8 cellular contexts compared by ENCODE assay signal in genomic region chr16:72832640-72833039, GRCh38.
DNase-seq lines count a peak whose midpoint lies in the region; ATAC-seq, FAIRE-seq and TF ChIP-seq lines count a peak whose summit lies in the region.

No MANE protein-coding gene starts in this region.

- H3K23me2 ChIP-seq in H1 (ENCODE audit: low read depth, low read length), result no peaks in the 10 kb centered on the region

- FAIRE-seq in H1 (lab: Jason Lieb, UNC), result peak; percentile 39

- peak; percentile 92 to 93 for TF ChIP-seq RAD21 in H1 (IDR thresholded peaks at IDR 0.05 in 1 of 2, conservative IDR thresholded peaks at IDR 0.05 in 1 of 2; ENCODE audit: low read depth in 2 of 2, low read length in 2 of 2)

- H3K27me3 ChIP-seq in H1 (replicated peaks in 1 of 4; ENCODE audit: control insufficient read depth in 3 of 4, extremely low read depth in 1 of 4, insufficient read depth in 3 of 4, low read length in 3 of 4), result no peaks in the 10 kb centered on the region

- H3K23ac ChIP-seq in H1 (ENCODE audit: insufficient read length), result no peak overlapping the region

- no peaks in the 10 kb centered on the region for H3K9me3 Mint-ChIP-seq in activated CD8-positive, alpha-beta T cell treated with anti-CD3 and anti-CD28 coated beads, Interleukin-2, amount 10 ng/mL, durations not matched to agents 7 days and 5 days (ENCODE audit: insufficient read depth)

- H3K18ac ChIP-seq in H1 (ENCODE audit: extremely low read depth, low read length), result no peak overlapping the region

- H3K4me2 ChIP-seq in H1 (ENCODE audit: insufficient read depth in 1 of 2, low read depth in 2 of 2, low read length in 2 of 2), result no peak overlapping the region

- no peak overlapping the region for H3K14ac ChIP-seq in H1 (ENCODE audit: insufficient read length)

- H3K27ac ChIP-seq in H1 (ENCODE audit: low read depth, low read length), result no peak overlapping the region

- H4K91ac ChIP-seq in H1 (replicated peaks; ENCODE audit: insufficient read length, low read length), result no peak overlapping the region

- peaks cover 3% of the 10 kb centered on the region for H3K27me3 Mint-ChIP-seq in activated CD8-positive, alpha-beta T cell treated with anti-CD3 and anti-CD28 coated beads, Interleukin-2, amount 10 ng/mL, durations not matched to agents 7 days and 5 days (ENCODE audit: low read depth)

- no peak overlapping the region for H3K4ac ChIP-seq in H1 (replicated peaks; ENCODE audit: insufficient read length, low read depth, low read length)

- H2AFZ ChIP-seq in H1 (ENCODE audit: low read length), result no peak overlapping the region

- H3K4me1 Mint-ChIP-seq in activated CD8-positive, alpha-beta T cell treated with anti-CD3 and anti-CD28 coated beads, Interleukin-2, amount 10 ng/mL, durations not matched to agents 7 days and 5 days (ENCODE audit: low read depth), result peaks cover 32% of the 10 kb centered on the region

- H2BK12ac ChIP-seq in H1 (ENCODE audit: low read depth, low read length), result no peak overlapping the region

- H3K56ac ChIP-seq in H1 (replicated peaks; ENCODE audit: insufficient read length, low read depth, low read length), result no peak overlapping the region

- H4K8ac ChIP-seq in H1 (ENCODE audit: extremely low read depth, insufficient read depth, low read length), result no peak overlapping the region

- CTCF ChIA-PET in activated CD8-positive, alpha-beta T cell treated with anti-CD3 and anti-CD28 coated beads, Interleukin-2, amount 10 ng/mL, durations not matched to agents 7 days and 5 days (lab: Charles Lee), result interaction anchor here (0.6 to 4.3 kb wide), 66 partner anchors 8 to 1275 kb away, joined by 3 to 50 read pairs (median 4); partner anchors contain the start of gene ZFHX3
- CTCF ChIA-PET in H1 (lab: Charles Lee; ENCODE audit: partially characterized antibody), result interaction anchor here (0.5 to 20.6 kb wide), 90 partner anchors 8 to 1763 kb away, joined by 3 to 376 read pairs (median 4); no protein-coding TSS in a partner anchor

- intact Hi-C loops in mucosa of descending colon (cut with DNase I, micrococcal nuclease), result loop anchor here (5.0 to 10.0 kb wide), 3 partner anchors 222 to 365 kb away; no protein-coding TSS in a partner anchor

- H3K9ac ChIP-seq in H1 (replicated peaks in 1 of 4; ENCODE audit: extremely low read depth in 1 of 4, low read depth in 3 of 4, low read length in 3 of 4), result no peak overlapping the region

- POLR2A ChIA-PET in activated CD8-positive, alpha-beta T cell treated with anti-CD3 and anti-CD28 coated beads, Interleukin-2, amount 10 ng/mL, durations not matched to agents 7 days and 5 days (lab: Charles Lee), result interaction anchor here (0.6 kb wide), 1 partner anchor 45 kb away, joined by 3 read pairs; no protein-coding TSS in a partner anchor
- POLR2A ChIA-PET in H1 (lab: Charles Lee; ENCODE audit: partially characterized antibody), result no interaction called here

- H2BK5ac ChIP-seq in H1 (ENCODE audit: low read depth, low read length), result no peak overlapping the region

- H3K79me2 ChIP-seq in H1 (ENCODE audit: control insufficient read depth in 1 of 2, insufficient read depth in 2 of 2, low read length in 2 of 2), result no peaks in the 10 kb centered on the region

- H3K27ac Mint-ChIP-seq in activated CD8-positive, alpha-beta T cell treated with anti-CD3 and anti-CD28 coated beads, Interleukin-2, amount 10 ng/mL, durations not matched to agents 7 days and 5 days, result no peak overlapping the region

- TF ChIP-seq EP300 in H1 (IDR thresholded peaks at IDR 0.05; ENCODE audit: borderline replicate concordance in 1 of 2, low read depth in 2 of 2, low read length in 2 of 2), result no peak

- H4K20me1 ChIP-seq in H1 (replicated peaks in 1 of 2; ENCODE audit: control insufficient read depth in 1 of 2, insufficient read depth in 2 of 2, low read length in 2 of 2), result no peaks in the 10 kb centered on the region

- TF ChIP-seq POLR2A in H1 (IDR thresholded peaks at IDR 0.05; ENCODE audit: control extremely low read depth in 1 of 2, low read depth in 2 of 2, low read length in 2 of 2), result no peak

- DNase-seq in NCI-H82 (lab: John Stamatoyannopoulos, UW), result peak; percentile 82
- no peak for DNase-seq in NCI-H82 treated with DMSO at 0.1 percent for 48 hours (lab: John Stamatoyannopoulos, UW; ENCODE audit: unreplicated experiment)
- DNase-seq in NCI-H446 (lab: John Stamatoyannopoulos, UW), result peak; percentile 33 to 63
- peak; percentile 80 for DNase-seq in activated CD8-positive, alpha-beta T cell treated with anti-CD3 and anti-CD28 coated beads, Interleukin-2, amount 10 ng/mL, durations not matched to agents 7 days and 5 days
- peak in 1 of 2 experiments; percentile 98 for DNase-seq in H1 (ENCODE audit: low read depth in 1 of 2, low spot score in 2 of 2)
- DNase-seq in mucosa of descending colon, result peak; percentile 72 to 89 (median 88)
- DNase-seq in stimulated activated CD8-positive, alpha-beta memory T cell treated with anti-CD3 and anti-CD28 coated beads, Interleukin-4, amount 100 ng/mL, for 4 hours (ENCODE audit: low read depth in 2 of 2, low spot score in 1 of 2), result peak; percentile 27 to 37

- no peak overlapping the region for H4K5ac ChIP-seq in H1 (ENCODE audit: insufficient read length, low read depth, low read length)

- no peak overlapping the region for H2BK20ac ChIP-seq in H1 (ENCODE audit: low read length)

- H3K79me1 ChIP-seq in H1 (ENCODE audit: low read depth, low read length), result no peaks in the 10 kb centered on the region

- ATAC-seq in HG02798 (IDR thresholded peaks at IDR 0.05; ENCODE audit: poor library complexity, unreplicated experiment) (peak; percentile 87), mucosa of descending colon (peak; percentile 93)
- peak; percentile 85 for ATAC-seq in activated CD8-positive, alpha-beta T cell treated with anti-CD3 and anti-CD28 coated beads, Interleukin-2, amount 10 ng/mL, durations not matched to agents 7 days and 5 days

- no peak overlapping the region for H2AK5ac ChIP-seq in H1 (ENCODE audit: low read depth, low read length)

- TF ChIP-seq CTCF in H1 (IDR thresholded peaks at IDR 0.05; ENCODE audit: control extremely low read depth in 1 of 3, insufficient read depth in 1 of 3, low read depth in 1 of 3, low read length in 3 of 3) (peak; percentile 95 to 99 (median 97)), mucosa of descending colon (IDR thresholded peaks at IDR 0.05) (peak; percentile 96)

- H3K4me3 Mint-ChIP-seq in activated CD8-positive, alpha-beta T cell treated with anti-CD3 and anti-CD28 coated beads, Interleukin-2, amount 10 ng/mL, durations not matched to agents 7 days and 5 days, result no peak overlapping the region

- WGBS in H1 (ENCODE audit: extremely low coverage in 1 of 2, insufficient coverage in 1 of 2, insufficient read length in 1 of 2, insufficient replicate concordance in 2 of 2, low coverage in 1 of 2, low lambda C conversion rate in 2 of 2, missing lambda C conversion rate in 1 of 2), 2 experiments, result 24% methylated on average over 6 of the region's 6 CpGs; no CpG with 5 or more reads in 1 of the 2 experiments

- no peaks in the 10 kb centered on the region for H3K9me3 ChIP-seq in H1 (ENCODE audit: insufficient read depth in 2 of 2, low read depth in 1 of 2, low read length in 1 of 2)
- H3K9me3 ChIP-seq in mucosa of descending colon, result no peaks in the 10 kb centered on the region

- no peak overlapping the region for H3K4me3 ChIP-seq in H1 (ENCODE audit: extremely low read depth in 1 of 4, insufficient read depth in 2 of 4, low read depth in 3 of 4, low read length in 4 of 4)
- H3K4me3 ChIP-seq in mucosa of descending colon, result no peak overlapping the region

- no peaks in the 10 kb centered on the region for H3K36me3 Mint-ChIP-seq in activated CD8-positive, alpha-beta T cell treated with anti-CD3 and anti-CD28 coated beads, Interleukin-2, amount 10 ng/mL, durations not matched to agents 7 days and 5 days (ENCODE audit: low read depth)

- no peak overlapping the region for H2BK120ac ChIP-seq in H1 (replicated peaks; ENCODE audit: low read depth, low read length)

- H3K4me1 ChIP-seq in H1 (replicated peaks in 1 of 4; ENCODE audit: control insufficient read depth in 3 of 4, insufficient read depth in 4 of 4, low read length in 3 of 4) (no peaks in the 10 kb centered on the region; a peak in 1 of 7 replicates), mucosa of descending colon (ENCODE audit: low read depth) (peaks cover 8% of the 10 kb centered on the region)

- H2BK15ac ChIP-seq in H1 (ENCODE audit: low read length), result no peak overlapping the region

- H3K36me3 ChIP-seq in H1 (ENCODE audit: control insufficient read depth in 2 of 4, insufficient read depth in 4 of 4, low read length in 3 of 4) (no peaks in the 10 kb centered on the region; a peak in 1 of 8 replicates), mucosa of descending colon (ENCODE audit: low read depth) (no peaks in the 10 kb centered on the region)

TF ChIP-seq in H1, 55 proteins besides CTCF, POLR2A, EP300 and RAD21:
- TF ChIP-seq SIX5 (IDR thresholded peaks at IDR 0.05; ENCODE audit: low read depth, low read length) (no peak), MAX (IDR thresholded peaks at IDR 0.05) (peak; percentile 45), SP2 (IDR thresholded peaks at IDR 0.05; ENCODE audit: low read length) (no peak)
